25 cellular contexts compared by ENCODE assay signal in the genomic region with DNA sequence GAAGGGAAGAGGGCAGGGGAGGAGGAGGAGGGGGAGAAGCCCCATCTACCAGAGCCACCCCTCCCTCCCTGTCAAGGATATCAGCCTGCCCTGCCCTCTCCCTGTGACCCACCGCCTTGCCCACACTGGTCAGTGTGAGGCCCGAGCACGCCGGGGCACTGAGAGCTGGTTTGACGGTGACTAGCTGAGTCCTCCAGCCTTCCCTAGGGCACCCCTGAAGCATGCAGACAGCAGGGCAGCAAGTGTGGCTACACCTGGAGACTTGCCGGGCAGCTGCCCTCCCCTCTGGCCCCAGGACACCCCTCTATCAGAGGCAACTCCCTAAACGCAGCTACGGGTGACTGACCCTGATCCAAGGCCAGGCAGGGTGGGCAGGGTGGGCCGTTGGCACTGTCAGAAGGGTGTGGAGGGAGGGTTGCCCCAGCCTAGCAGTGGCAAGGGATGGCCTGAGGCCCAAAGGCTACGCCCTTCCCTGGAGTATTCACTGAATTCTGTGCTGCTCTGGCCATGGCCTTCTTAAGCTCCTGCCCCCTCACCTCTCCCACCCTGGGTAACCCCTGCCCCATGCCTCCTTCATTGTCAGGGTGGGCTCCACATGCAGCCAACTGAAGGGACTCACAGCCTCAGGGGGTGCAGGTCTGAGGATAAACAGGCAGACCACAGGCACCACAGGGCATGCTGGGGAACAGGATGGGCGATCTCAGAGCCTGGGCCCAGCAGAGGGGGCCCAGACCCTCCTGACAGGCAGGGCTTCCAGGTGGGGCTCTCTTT. TPM values are rescaled to one million over a fixed set of nuclear protein-coding genes. Genes with fewer than 3 reads are reported as not detected.
"Had no signal": no experiment of that assay in that cellular context is flagged by ENCODE, and none has a peak within 500 bp of the region (broad histone marks: within the 10 kb centered on the region; RNA-seq: fewer than 3 reads in every experiment).

No MANE protein-coding gene starts in this region.

- H3K27me3 Mint-ChIP-seq: activated B cell treated with CpG ODN at 0.5 μM for 24 hours; activated CD4-positive, alpha-beta T cell treated with anti-CD3 and anti-CD28 coated beads for 36 hours; activated naive CD8-positive, alpha-beta T cell treated with anti-CD3 and anti-CD28 coated beads for 36 hours; activated T-cell treated with anti-CD3 and anti-CD28 coated beads, Interleukin-2, amount 50 U/mL, for 24 hours; activated T-helper 17 cell treated with anti-CD3 and anti-CD28 coated beads, Interleukin-2, amount 50 U/mL, for 72 hours; central memory CD8-positive, alpha-beta T cell had no signal

- DNase-seq: activated B cell treated with CpG ODN at 0.5 μM for 24 hours; activated CD4-positive, alpha-beta T cell treated with anti-CD3 and anti-CD28 coated beads for 36 hours; activated CD4-positive, alpha-beta T cell treated with anti-CD3 and anti-CD28 coated beads, Interleukin-2, amount 50 U/mL, for 4 hours; activated CD8-positive, alpha-beta memory T cell treated with anti-CD3 and anti-CD28 coated beads for 24 hours; activated CD8-positive, alpha-beta memory T cell treated with anti-CD3 and anti-CD28 coated beads, Interleukin-2, amount 50 U/mL, for 4 hours; activated naive CD4-positive, alpha-beta T cell treated with Interleukin-2 at 50 U/mL for 16 hours; activated naive CD8-positive, alpha-beta T cell treated with anti-CD3 and anti-CD28 coated beads for 36 hours; activated T-cell treated with anti-CD3 and anti-CD28 coated beads, Interleukin-2, amount 50 U/mL, for 24 hours; colonic mucosa; dorsolateral prefrontal cortex; effector memory CD8-positive, alpha-beta T cell; head of caudate nucleus; natural killer cell; right lobe of liver; stimulated activated CD4-positive, alpha-beta T cell treated with anti-CD3 and anti-CD28 coated beads, Interleukin-1b, Interleukin-23, amount 100 ng/mL, for 48 hours; stimulated activated naive CD4-positive, alpha-beta T cell; T1000 had no signal

- H3K4me1 Mint-ChIP-seq: activated B cell treated with CpG ODN at 0.5 μM for 24 hours, natural killer cell had no signal

- H3K4me3 ChIP-seq: colonic mucosa, dorsolateral prefrontal cortex, esophagus muscularis mucosa, right lobe of liver, skin epidermis, thyroid gland had no signal

- H3K36me3 Mint-ChIP-seq: activated naive CD8-positive, alpha-beta T cell treated with anti-CD3 and anti-CD28 coated beads for 36 hours; natural killer cell had no signal

- ATAC-seq: activated CD4-positive, alpha-beta T cell treated with anti-CD3 and anti-CD28 coated beads for 36 hours; activated T-helper 17 cell treated with anti-CD3 and anti-CD28 coated beads, Interleukin-2, amount 50 U/mL, for 72 hours; effector memory CD8-positive, alpha-beta T cell; natural killer cell; right lobe of liver had no signal

- H3K27me3 ChIP-seq: colonic mucosa, dorsolateral prefrontal cortex, esophagus muscularis mucosa, right lobe of liver, thyroid gland had no signal

- H3K4me3 Mint-ChIP-seq: activated B cell treated with CpG ODN at 0.5 μM for 24 hours; activated CD4-positive, alpha-beta T cell treated with anti-CD3 and anti-CD28 coated beads for 36 hours; activated naive CD8-positive, alpha-beta T cell treated with anti-CD3 and anti-CD28 coated beads for 36 hours; activated T-cell treated with anti-CD3 and anti-CD28 coated beads, Interleukin-2, amount 50 U/mL, for 24 hours; activated T-helper 17 cell treated with anti-CD3 and anti-CD28 coated beads, Interleukin-2, amount 50 U/mL, for 72 hours; central memory CD8-positive, alpha-beta T cell; effector memory CD8-positive, alpha-beta T cell; natural killer cell; T-helper 1 cell treated with Interleukin-12 subunit alpha and Interleukin-12 subunit beta and Interleukin-4 antibody, amounts not matched to agents 30 μg/mL and 1 μg/mL, for 36 hours had no signal

- H3K4me1 ChIP-seq: colonic mucosa, parathyroid adenoma, right lobe of liver had no signal

- H3K27ac Mint-ChIP-seq: activated B cell treated with CpG ODN at 0.5 μM for 24 hours; activated CD4-positive, alpha-beta T cell treated with anti-CD3 and anti-CD28 coated beads for 36 hours; activated naive CD8-positive, alpha-beta T cell treated with anti-CD3 and anti-CD28 coated beads for 36 hours; activated T-cell treated with anti-CD3 and anti-CD28 coated beads, Interleukin-2, amount 50 U/mL, for 24 hours; activated T-helper 17 cell treated with anti-CD3 and anti-CD28 coated beads, Interleukin-2, amount 50 U/mL, for 72 hours; natural killer cell; T-helper 1 cell treated with Interleukin-12 subunit alpha and Interleukin-12 subunit beta and Interleukin-4 antibody, amounts not matched to agents 30 μg/mL and 1 μg/mL, for 36 hours had no signal

- H3K27ac ChIP-seq: colonic mucosa, dorsolateral prefrontal cortex, esophagus muscularis mucosa, neutrophil, parathyroid adenoma, right lobe of liver, skin epidermis had no signal

- H3K9me3 ChIP-seq: colonic mucosa, esophagus muscularis mucosa, neutrophil, right lobe of liver, thyroid gland had no signal

- H3K36me3 ChIP-seq: colonic mucosa, neutrophil, right lobe of liver, thyroid gland had no signal

- H3K9me3 Mint-ChIP-seq: activated B cell treated with CpG ODN at 0.5 μM for 24 hours; activated naive CD8-positive, alpha-beta T cell treated with anti-CD3 and anti-CD28 coated beads for 36 hours; activated T-cell treated with anti-CD3 and anti-CD28 coated beads, Interleukin-2, amount 50 U/mL, for 24 hours; activated T-helper 17 cell treated with anti-CD3 and anti-CD28 coated beads, Interleukin-2, amount 50 U/mL, for 72 hours; central memory CD8-positive, alpha-beta T cell; effector memory CD8-positive, alpha-beta T cell; natural killer cell; T-helper 1 cell treated with Interleukin-12 subunit alpha and Interleukin-12 subunit beta and Interleukin-4 antibody, amounts not matched to agents 30 μg/mL and 1 μg/mL, for 36 hours had no signal

RNA-seq across cellular contexts. Expression of gene WNT9A, which starts 19.6 kb away (rescaled TPM):
- total RNA-seq: activated B cell treated with CpG ODN at 0.5 μM for 24 hours; activated naive CD8-positive, alpha-beta T cell treated with anti-CD3 and anti-CD28 coated beads for 36 hours; natural killer cell had no signal
